In the genomic region with DNA sequence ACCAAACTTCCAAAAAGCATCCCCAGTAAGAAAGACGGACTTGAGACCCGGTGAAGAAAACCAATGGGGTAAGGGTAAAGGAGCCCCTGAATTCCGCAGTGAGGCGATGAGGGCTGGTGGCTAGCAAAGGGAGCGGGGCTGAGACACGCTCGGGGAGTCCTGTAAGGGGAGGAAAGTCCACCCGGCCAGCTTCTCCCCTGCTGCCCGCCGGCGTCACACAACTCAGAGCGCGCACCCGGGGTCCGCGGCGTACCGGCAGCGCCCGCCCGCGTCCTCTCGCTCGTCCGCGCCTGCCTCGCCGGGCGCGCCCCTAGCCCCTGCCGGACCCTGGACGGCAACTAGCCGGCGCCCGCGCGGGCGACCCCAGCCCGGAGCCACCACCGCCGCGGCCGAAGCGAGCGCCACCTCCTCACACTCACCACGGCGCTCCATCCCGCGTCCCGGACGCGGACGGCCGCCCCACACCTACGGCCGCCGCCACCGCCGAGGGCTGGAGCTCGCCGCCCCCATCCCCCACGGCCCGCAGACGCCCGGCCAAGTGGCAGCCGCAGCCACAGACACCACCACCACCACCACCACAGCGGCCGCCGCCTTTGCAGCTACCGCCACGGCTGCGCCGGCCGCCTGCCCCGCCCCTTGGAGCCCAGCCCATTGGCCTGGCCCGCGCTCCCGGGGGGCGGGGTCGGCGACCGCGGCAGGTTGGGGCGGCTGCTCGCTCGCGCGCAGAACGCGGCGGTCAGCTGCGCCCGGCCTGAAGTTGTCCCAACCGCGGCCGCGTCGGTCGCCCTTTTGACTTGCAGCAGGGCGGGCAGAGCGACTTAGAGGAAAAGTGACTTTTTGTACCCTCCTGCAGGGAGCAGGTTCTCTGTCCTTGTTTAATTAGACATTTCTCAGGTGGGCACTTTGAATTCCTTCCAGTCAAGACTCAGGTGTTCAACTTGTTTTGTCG, we compare ENCODE assay signal across 8 cellular contexts. TPM values are rescaled to one million over a fixed set of nuclear protein-coding genes. Genes with fewer than 3 reads are reported as not detected.
DNase-seq lines count a peak whose midpoint lies in the region; ATAC-seq and TF ChIP-seq lines count a peak whose summit lies in the region.

No MANE protein-coding gene starts in this region.

- intact Hi-C loops in testis (cut with DNase I; ENCODE audit: low total_unique reads) = loop anchor here (10.0 kb wide), 1 partner anchor 77 kb away; no protein-coding TSS in a partner anchor

- peaks cover 1% of the 10 kb centered on the region for H3K36me3 Mint-ChIP-seq in T-helper 2 cell treated with Interferon-gamma antibody and Interleukin-4, amounts not matched to agents 5 μg/mL and 100 μg/mL, for 36 hours (ENCODE audit: low read depth)

- no peak overlapping the region for H3K27ac Mint-ChIP-seq in T-helper 2 cell treated with Interferon-gamma antibody and Interleukin-4, amounts not matched to agents 5 μg/mL and 100 μg/mL, for 36 hours

- peak overlapping the region; percentile 50 to 79 for H3K27ac ChIP-seq in testis

- no peak for TF ChIP-seq CTCF in testis (IDR thresholded peaks at IDR 0.05)

- WGBS in testis, 2 donors = 1% methylated on average over 16 to 88 of the region's 102 CpGs

- TF ChIP-seq POLR2A in testis (IDR thresholded peaks at IDR 0.05) = no peak

- peaks cover 13% of the 10 kb centered on the region for H3K9me3 Mint-ChIP-seq in T-helper 2 cell treated with Interferon-gamma antibody and Interleukin-4, amounts not matched to agents 5 μg/mL and 100 μg/mL, for 36 hours

- peaks cover 9% of the 10 kb centered on the region for H3K4me1 Mint-ChIP-seq in T-helper 2 cell treated with Interferon-gamma antibody and Interleukin-4, amounts not matched to agents 5 μg/mL and 100 μg/mL, for 36 hours (ENCODE audit: low read depth)

- H3K27me3 Mint-ChIP-seq in T-helper 2 cell treated with Interferon-gamma antibody and Interleukin-4, amounts not matched to agents 5 μg/mL and 100 μg/mL, for 36 hours (ENCODE audit: low read depth) = peaks cover 78% of the 10 kb centered on the region

- peak; percentile 93 for ATAC-seq in GM21515 (IDR thresholded peaks at IDR 0.05; ENCODE audit: unreplicated experiment)
- no peak for ATAC-seq in HG03457 (IDR thresholded peaks at IDR 0.05; ENCODE audit: unreplicated experiment)

- no peaks in the 10 kb centered on the region for H3K9me3 ChIP-seq in testis

- peak overlapping the region; percentile 81 for H3K4me3 Mint-ChIP-seq in T-helper 2 cell treated with Interferon-gamma antibody and Interleukin-4, amounts not matched to agents 5 μg/mL and 100 μg/mL, for 36 hours

- DNase-seq in EH (ENCODE audit: low read depth) (peak; percentile 62), HuH-7 (ENCODE audit: low spot score) (peak; percentile 78), ecto neural progenitor cell (ENCODE audit: low spot score) (peak; percentile 92), lung microvascular endothelial cell (ENCODE audit: low read depth in 2 of 2) (peak; percentile 88 to 90), testis (peak; percentile 80)
- DNase-seq in T-helper 2 cell treated with Interferon-gamma antibody and Interleukin-4, amounts not matched to agents 5 μg/mL and 100 μg/mL, for 36 hours (ENCODE audit: low spot score) = peak; percentile 41

- peaks cover 3% of the 10 kb centered on the region for H3K4me1 ChIP-seq in testis

- no peaks in the 10 kb centered on the region for H3K36me3 ChIP-seq in testis (ENCODE audit: low read depth, missing control alignments)

- peak overlapping the region; percentile 66 to 75 for H3K4me3 ChIP-seq in testis

- no peaks in the 10 kb centered on the region for H3K27me3 ChIP-seq in testis

RNA-seq across cellular contexts. Expression of gene ARHGAP29, which starts 10.0 kb away (rescaled TPM):
- total RNA-seq in lung microvascular endothelial cell (144 and 201 TPM in 2 replicates), testis (10 to 100 TPM; 34.7 to 41.7 TPM)
- 24.9 TPM for polyA plus RNA-seq in testis (ENCODE audit: insufficient read depth, low read depth, low replicate concordance)

Comparison
In these comparisons a context has a peak if more than half of its experiments do, and no peak if none do; other contexts are left out.
1. DNase-seq: peak in every context shown above with its lines; median percentile 92 in ecto neural progenitor cell; 89 in lung microvascular endothelial cell; 80 in testis; 78 in HuH-7; 62 in EH; 41 in T-helper 2 cell treated with Interferon-gamma antibody and Interleukin-4, amounts not matched to agents 5 μg/mL and 100 μg/mL, for 36 hours.